ENCODE assay signal across 30 cellular contexts in the genomic region with DNA sequence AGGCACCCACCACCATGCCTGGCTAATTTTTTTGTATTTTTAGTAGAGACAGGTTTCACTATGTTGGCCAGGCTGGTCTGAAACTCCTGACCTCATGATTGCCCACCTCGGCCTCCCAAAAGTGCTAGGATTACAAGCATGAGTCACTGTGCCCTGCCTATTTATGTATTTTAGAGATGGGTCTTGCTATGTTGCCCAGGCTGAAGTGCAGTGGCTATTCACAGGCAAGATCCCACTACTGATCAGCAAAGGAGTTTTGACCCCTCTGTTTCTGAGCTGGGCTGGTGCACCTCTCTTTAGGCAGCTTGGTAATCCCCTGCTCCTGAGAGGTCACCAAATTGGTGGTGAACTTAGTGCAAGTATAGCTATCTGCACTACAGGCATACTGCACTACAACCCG. TPM values are rescaled to one million over a fixed set of nuclear protein-coding genes. Genes with fewer than 3 reads are reported as not detected.
"Had no signal": no experiment of that assay in that cellular context is flagged by ENCODE, and none has a peak within 500 bp of the region (broad histone marks: within the 10 kb centered on the region; RNA-seq: fewer than 3 reads in every experiment).

No MANE protein-coding gene starts in this region.

- ATAC-seq: activated naive CD4-positive, alpha-beta T cell treated with anti-CD3 and anti-CD28 coated beads, Interleukin-2, amount 50 U/mL, for 72 hours; activated T-cell treated with anti-CD3 and anti-CD28 coated beads, Interleukin-2, amount 50 U/mL, for 72 hours; esophagus mucosa; foreskin keratinocyte; gastrocnemius medialis; heart left ventricle had no signal

- DNase-seq: activated CD4-positive, alpha-beta memory T cell treated with anti-CD3 and anti-CD28 coated beads, Interleukin-2, amount 10 ng/mL, durations not matched to agents 7 days and 5 days; activated CD4-positive, alpha-beta T cell treated with anti-CD3 and anti-CD28 coated beads for 1 hour; activated CD4-positive, alpha-beta T cell treated with anti-CD3 and anti-CD28 coated beads for 4 hours; activated CD4-positive, alpha-beta T cell treated with anti-CD3 and anti-CD28 coated beads, Interleukin-2, amount 10 ng/mL, durations not matched to agents 7 days and 5 days; activated CD4-positive, alpha-beta T cell treated with anti-CD3 and anti-CD28 coated beads, Interleukin-2, amount 50 U/mL, for 4 hours; activated CD8-positive, alpha-beta memory T cell treated with anti-CD3 and anti-CD28 coated beads, Interleukin-2, amount 50 U/mL, for 48 hours; activated gamma-delta T cell; activated naive CD4-positive, alpha-beta T cell; activated naive CD4-positive, alpha-beta T cell treated with anti-CD3 and anti-CD28 coated beads, Interleukin-2, amount 10 ng/mL, durations not matched to agents 7 days and 5 days; activated naive CD8-positive, alpha-beta T cell treated with anti-CD3 and anti-CD28 coated beads, Interleukin-2, amount 10 ng/mL, durations not matched to agents 7 days and 5 days; activated T-cell treated with anti-CD3 and anti-CD28 coated beads for 4 hours; activated T-cell treated with anti-CD3 and anti-CD28 coated beads, Interleukin-2, amount 50 U/mL, for 24 hours; activated T-cell treated with anti-CD3 and anti-CD28 coated beads, Interleukin-2, amount 50 U/mL, for 72 hours; central memory CD4-positive, alpha-beta T cell; cerebellar nuclear complex; colonic mucosa; effector CD8-positive, alpha-beta T cell; foreskin keratinocyte; gastrocnemius medialis; glutamatergic neuron; T-helper 2 cell had no signal

- H3K27me3 ChIP-seq: ascending aorta, breast epithelium, cardiac muscle cell, colonic mucosa had no signal

- H3K9me3 ChIP-seq: ascending aorta, breast epithelium, colonic mucosa, gastrocnemius medialis, heart left ventricle had no signal

- H3K4me1 ChIP-seq: foreskin keratinocyte had no signal

- H3K36me3 Mint-ChIP-seq: activated naive CD4-positive, alpha-beta T cell treated with anti-CD3 and anti-CD28 coated beads, Interleukin-2, amount 50 U/mL, for 72 hours; activated naive CD8-positive, alpha-beta T cell treated with anti-CD3 and anti-CD28 coated beads, Interleukin-2, amount 10 ng/mL, durations not matched to agents 7 days and 5 days had no signal

- H3K27ac Mint-ChIP-seq: activated CD4-positive, alpha-beta memory T cell treated with anti-CD3 and anti-CD28 coated beads, Interleukin-2, amount 10 ng/mL, durations not matched to agents 7 days and 5 days; activated CD4-positive, alpha-beta T cell treated with anti-CD3 and anti-CD28 coated beads, Interleukin-2, amount 10 ng/mL, durations not matched to agents 7 days and 5 days; activated naive CD4-positive, alpha-beta T cell treated with anti-CD3 and anti-CD28 coated beads, Interleukin-2, amount 10 ng/mL, durations not matched to agents 7 days and 5 days; activated naive CD4-positive, alpha-beta T cell treated with anti-CD3 and anti-CD28 coated beads, Interleukin-2, amount 50 U/mL, for 72 hours; activated naive CD8-positive, alpha-beta T cell treated with anti-CD3 and anti-CD28 coated beads, Interleukin-2, amount 10 ng/mL, durations not matched to agents 7 days and 5 days; activated T-cell treated with anti-CD3 and anti-CD28 coated beads, Interleukin-2, amount 50 U/mL, for 24 hours; activated T-cell treated with anti-CD3 and anti-CD28 coated beads, Interleukin-2, amount 50 U/mL, for 72 hours had no signal

- FAIRE-seq: endometrium had no signal

- H3K27ac ChIP-seq: ascending aorta, breast epithelium, cardiac muscle cell, colonic mucosa, foreskin keratinocyte, gastrocnemius medialis, heart left ventricle had no signal

- H3K36me3 ChIP-seq: breast epithelium, cardiac muscle cell, colonic mucosa, gastrocnemius medialis had no signal

- H3K9me3 Mint-ChIP-seq: activated CD4-positive, alpha-beta memory T cell treated with anti-CD3 and anti-CD28 coated beads, Interleukin-2, amount 10 ng/mL, durations not matched to agents 7 days and 5 days; activated CD4-positive, alpha-beta T cell treated with anti-CD3 and anti-CD28 coated beads, Interleukin-2, amount 10 ng/mL, durations not matched to agents 7 days and 5 days; activated naive CD4-positive, alpha-beta T cell treated with anti-CD3 and anti-CD28 coated beads, Interleukin-2, amount 10 ng/mL, durations not matched to agents 7 days and 5 days; activated naive CD4-positive, alpha-beta T cell treated with anti-CD3 and anti-CD28 coated beads, Interleukin-2, amount 50 U/mL, for 72 hours; activated naive CD8-positive, alpha-beta T cell treated with anti-CD3 and anti-CD28 coated beads, Interleukin-2, amount 10 ng/mL, durations not matched to agents 7 days and 5 days; activated T-cell treated with anti-CD3 and anti-CD28 coated beads, Interleukin-2, amount 50 U/mL, for 24 hours; activated T-cell treated with anti-CD3 and anti-CD28 coated beads, Interleukin-2, amount 50 U/mL, for 72 hours; brain had no signal

- H3K4me3 Mint-ChIP-seq: activated CD4-positive, alpha-beta memory T cell treated with anti-CD3 and anti-CD28 coated beads, Interleukin-2, amount 10 ng/mL, durations not matched to agents 7 days and 5 days; activated CD4-positive, alpha-beta T cell treated with anti-CD3 and anti-CD28 coated beads, Interleukin-2, amount 10 ng/mL, durations not matched to agents 7 days and 5 days; activated naive CD4-positive, alpha-beta T cell treated with anti-CD3 and anti-CD28 coated beads, Interleukin-2, amount 10 ng/mL, durations not matched to agents 7 days and 5 days; activated naive CD8-positive, alpha-beta T cell treated with anti-CD3 and anti-CD28 coated beads, Interleukin-2, amount 10 ng/mL, durations not matched to agents 7 days and 5 days; activated T-cell treated with anti-CD3 and anti-CD28 coated beads, Interleukin-2, amount 50 U/mL, for 24 hours; activated T-cell treated with anti-CD3 and anti-CD28 coated beads, Interleukin-2, amount 50 U/mL, for 72 hours; brain had no signal

- H3K4me3 ChIP-seq: ascending aorta, breast epithelium, cardiac muscle cell, colonic mucosa, gastrocnemius medialis, heart left ventricle had no signal

RNA-seq across cellular contexts. Expression of a gene that starts 37.7 kb away (rescaled TPM):
- total RNA-seq: activated CD4-positive, alpha-beta memory T cell treated with anti-CD3 and anti-CD28 coated beads, Interleukin-2, amount 10 ng/mL, durations not matched to agents 7 days and 5 days; activated CD4-positive, alpha-beta T cell treated with anti-CD3 and anti-CD28 coated beads, Interleukin-2, amount 10 ng/mL, durations not matched to agents 7 days and 5 days; activated naive CD4-positive, alpha-beta T cell treated with anti-CD3 and anti-CD28 coated beads, Interleukin-2, amount 50 U/mL, for 72 hours; activated naive CD8-positive, alpha-beta T cell treated with anti-CD3 and anti-CD28 coated beads, Interleukin-2, amount 10 ng/mL, durations not matched to agents 7 days and 5 days; activated T-cell treated with anti-CD3 and anti-CD28 coated beads, Interleukin-2, amount 50 U/mL, for 72 hours; ascending aorta; foreskin keratinocyte; heart left ventricle; T-helper 1 cell treated with Interleukin-12 subunit alpha and Interleukin-12 subunit beta and Interleukin-4 antibody, amounts not matched to agents 30 ng/mL and 1 ng/mL, for 36 hours had no signal
- polyA plus RNA-seq: foreskin keratinocyte had no signal
